ENCODE assay signal across 27 cellular contexts in the genomic region with DNA sequence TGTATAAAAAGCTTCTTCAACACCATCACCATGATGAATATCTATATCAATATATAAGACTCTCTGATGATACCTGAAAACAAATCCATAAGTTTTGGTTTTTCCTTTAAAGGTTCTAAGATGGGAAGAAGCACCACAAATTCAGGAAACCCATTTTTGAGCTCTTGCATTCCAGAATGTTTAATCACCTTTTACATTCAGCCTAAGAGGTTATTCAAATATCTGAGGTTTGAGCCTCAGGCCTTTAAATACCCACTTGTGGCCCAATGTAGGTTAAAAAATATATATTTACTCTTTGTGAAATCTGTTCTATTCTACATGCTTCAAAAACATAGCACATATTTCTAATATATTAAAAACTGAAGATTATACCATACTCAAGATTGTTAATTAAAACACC. TPM values are rescaled to one million over a fixed set of nuclear protein-coding genes. Genes with fewer than 3 reads are reported as not detected.
DNase-seq lines count a peak whose midpoint lies in the region; ATAC-seq and TF ChIP-seq lines count a peak whose summit lies in the region.
"Had no signal": no experiment of that assay in that cellular context is flagged by ENCODE, and none has a peak within 500 bp of the region (broad histone marks: within the 10 kb centered on the region; RNA-seq: fewer than 3 reads in every experiment).

No MANE protein-coding gene starts in this region.

- no peaks in the 10 kb centered on the region for H3K9me2 ChIP-seq in PC-9 (ENCODE audit: insufficient read depth)

- POLR2A ChIA-PET in PC-9 (lab: Charles Lee; ENCODE audit: unreplicated experiment), result interaction anchor here (0.7 kb wide), 1 partner anchor 1731 kb away, joined by 5 read pairs; no protein-coding TSS in a partner anchor

- H3K36me3 Mint-ChIP-seq in osteocyte (ENCODE audit: unreplicated experiment), result peaks cover 47% of the 10 kb centered on the region

- H3K4me1 Mint-ChIP-seq in osteocyte (ENCODE audit: unreplicated experiment), result peaks cover 48% of the 10 kb centered on the region
- H3K4me1 Mint-ChIP-seq: neural progenitor cell had no signal

- H3K27ac Mint-ChIP-seq in osteocyte (ENCODE audit: unreplicated experiment), result peak overlapping the region; percentile 75
- H3K27ac Mint-ChIP-seq: activated naive CD4-positive, alpha-beta T cell treated with anti-CD3 and anti-CD28 coated beads, Interleukin-2, amount 50 U/mL, for 24 hours; CD4-positive, CD25-positive, alpha-beta regulatory T cell; neural progenitor cell; stimulated activated naive CD8-positive, alpha-beta T cell treated with anti-CD3 and anti-CD28 coated beads, Interleukin-15, Interleukin-2, amounts not matched to agents 100 ng/mL and 50 ng/mL, for 24 hours had no signal

- no peaks in the 10 kb centered on the region for H3K9me3 Mint-ChIP-seq in osteocyte (ENCODE audit: unreplicated experiment)
- H3K9me3 Mint-ChIP-seq: activated naive CD4-positive, alpha-beta T cell treated with anti-CD3 and anti-CD28 coated beads, Interleukin-2, amount 50 U/mL, for 24 hours; CD4-positive, CD25-positive, alpha-beta regulatory T cell; neural progenitor cell; stimulated activated naive CD8-positive, alpha-beta T cell treated with anti-CD3 and anti-CD28 coated beads, Interleukin-15, Interleukin-2, amounts not matched to agents 100 ng/mL and 50 ng/mL, for 24 hours had no signal

- intact Hi-C loops in PC-9 (cut with micrococcal nuclease; ENCODE audit: unreplicated experiment), result no loop called here
- intact Hi-C loops in dorsolateral prefrontal cortex (cut with DNase I), result no loop called here

- BruUV-seq in PC-9 (replicated peaks; lab: Mats Ljungman, UMichigan), result no TSS peak

- H3K36me3 ChIP-seq in PC-9 (ENCODE audit: low read depth), result peaks cover 68% of the 10 kb centered on the region

- H3F3A ChIP-seq in PC-9 (ENCODE audit: insufficient read depth, low read depth), result 0 out of 2 replicates have a peak, but pooled peaks cover 9% of the 10 kb centered on the region

- TF ChIP-seq CTCF in PC-9 (conservative IDR thresholded peaks at IDR 0.05) (no peak), osteocyte (IDR thresholded peaks at IDR 0.05) (no peak), dorsolateral prefrontal cortex (IDR thresholded peaks at IDR 0.05 in 54 of 56, conservative IDR thresholded peaks at IDR 0.05 in 2 of 56; ENCODE audit: low read depth in 1 of 56, partially characterized antibody in 56 of 56) (no peak)

- 0 out of 2 replicates have a peak overlapping the region, but pooled peaks have one; percentile 5 for H3K27ac ChIP-seq in PC-9
- H3K27ac ChIP-seq in dorsolateral prefrontal cortex, result no peak overlapping the region
- H3K27ac ChIP-seq: ascending aorta, gastroesophageal sphincter, lower lobe of right lung, neural progenitor cell, RWPE1, vagina had no signal

- peaks cover 7% of the 10 kb centered on the region; the same call in 1 of the 2 replicates for H4K20me1 ChIP-seq in PC-9 (ENCODE audit: insufficient read depth)

- H3K27me3 ChIP-seq in PC-9 (ENCODE audit: insufficient read depth, low read depth), result no peaks in the 10 kb centered on the region
- no peaks in the 10 kb centered on the region for H3K27me3 ChIP-seq in dorsolateral prefrontal cortex
- H3K27me3 ChIP-seq: ascending aorta, gastroesophageal sphincter, neural progenitor cell, vagina had no signal

- no peaks in the 10 kb centered on the region for H3K9me3 ChIP-seq in PC-9 (ENCODE audit: insufficient read depth, low read depth)
- H3K9me3 ChIP-seq: ascending aorta, gastroesophageal sphincter, lower lobe of right lung, vagina had no signal

- DNase-seq in ELR (ENCODE audit: low read depth) (peak; percentile 72), PC-9 (no peak), dedifferentiated amniotic fluid mesenchymal stem cell (ENCODE audit: extremely low spot score) (peak; percentile 20), osteocyte (ENCODE audit: extremely low spot score, unreplicated experiment) (no peak), SW 1271 (lab: John Stamatoyannopoulos, UW) (no peak), dorsolateral prefrontal cortex (no peak)
- no peak for DNase-seq in NK-92 treated with Interleukin-12 subunit alpha and Interleukin-12 subunit beta, amount 100 ng/mL, for 24 hours (lab: John Stamatoyannopoulos, UW)
- DNase-seq: activated CD4-positive, alpha-beta T cell treated with anti-CD3 and anti-CD28 coated beads, Interleukin-2, amount 50 U/mL, for 1 hour; activated CD8-positive, alpha-beta memory T cell treated with anti-CD3 and anti-CD28 coated beads, Interleukin-2, amount 50 U/mL, for 4 hours; CD4-positive, CD25-positive, alpha-beta regulatory T cell; islet precursor cell; KG1; lower lobe of right lung; MV-4-11; NCI-H2171; NCI-H524; posterior cingulate gyrus; stimulated activated CD4-positive, alpha-beta T cell treated with anti-CD3 and anti-CD28 coated beads, Interleukin-15, amount 100 ng/mL, for 24 hours had no signal

- no peak overlapping the region for H3K4me3 ChIP-seq in PC-9
- H3K4me3 ChIP-seq in dorsolateral prefrontal cortex, result no peak overlapping the region
- H3K4me3 ChIP-seq: ascending aorta, gastroesophageal sphincter, lower lobe of right lung, neural progenitor cell, vagina had no signal

- no peak for ATAC-seq in GM21619 (IDR thresholded peaks at IDR 0.05; ENCODE audit: unreplicated experiment)
- ATAC-seq: gastroesophageal sphincter, lower lobe of right lung, sciatic nerve had no signal

- H3K79me2 ChIP-seq in PC-9 (ENCODE audit: low read depth), result peaks cover 54% of the 10 kb centered on the region

- no peak overlapping the region for H3K4me2 ChIP-seq in PC-9
- H3K4me2 ChIP-seq: neural progenitor cell had no signal

- peaks cover 11% of the 10 kb centered on the region; the same call in 1 of the 2 replicates for H3K4me1 ChIP-seq in PC-9 (replicated peaks; ENCODE audit: insufficient read depth)
- H3K4me1 ChIP-seq: ascending aorta, gastroesophageal sphincter, lower lobe of right lung, neural progenitor cell, vagina had no signal

- CTCF ChIA-PET in PC-9 (lab: Charles Lee), result no interaction called here

- H3K4me3 Mint-ChIP-seq in osteocyte (ENCODE audit: unreplicated experiment), result no peak overlapping the region
- H3K4me3 Mint-ChIP-seq: activated naive CD4-positive, alpha-beta T cell treated with anti-CD3 and anti-CD28 coated beads, Interleukin-2, amount 50 U/mL, for 24 hours; CD4-positive, CD25-positive, alpha-beta regulatory T cell; neural progenitor cell; stimulated activated naive CD8-positive, alpha-beta T cell treated with anti-CD3 and anti-CD28 coated beads, Interleukin-15, Interleukin-2, amounts not matched to agents 100 ng/mL and 50 ng/mL, for 24 hours had no signal

- no peak overlapping the region for H2AFZ ChIP-seq in PC-9
- H2AFZ ChIP-seq: neural progenitor cell had no signal

- H3K27me3 Mint-ChIP-seq in osteocyte (ENCODE audit: unreplicated experiment), result no peaks in the 10 kb centered on the region
- H3K27me3 Mint-ChIP-seq: activated naive CD4-positive, alpha-beta T cell treated with anti-CD3 and anti-CD28 coated beads, Interleukin-2, amount 50 U/mL, for 24 hours; CD4-positive, CD25-positive, alpha-beta regulatory T cell; stimulated activated naive CD8-positive, alpha-beta T cell treated with anti-CD3 and anti-CD28 coated beads, Interleukin-15, Interleukin-2, amounts not matched to agents 100 ng/mL and 50 ng/mL, for 24 hours had no signal

RNA-seq across cellular contexts. Expression of a gene that starts 17.6 kb away (rescaled TPM):
- total RNA-seq in PC-9 (2021), result 129 and 131 TPM in 2 replicates
- 147 and 153 TPM in 2 replicates for total RNA-seq in osteocyte
- 10 to 100 TPM; 27.1 to 79.6 (median 55.2) TPM for total RNA-seq in dorsolateral prefrontal cortex

Comparison
In these comparisons a context has a peak if more than half of its experiments do, and no peak if none do; other contexts are left out.
1. DNase-seq: peak in ELR (single experiment) and dedifferentiated amniotic fluid mesenchymal stem cell (single experiment); none in PC-9 (0 of 2), osteocyte (single experiment), SW 1271 (0 of 2), dorsolateral prefrontal cortex (0 of 10) and NK-92 treated with Interleukin-12 subunit alpha and Interleukin-12 subunit beta, amount 100 ng/mL, for 24 hours (single experiment).